In genomic region chr3:138593488-138594149, GRCh38 we compare ENCODE assay signal across 1 cellular context.
TF ChIP-seq lines count a peak whose summit lies in the region.

No MANE protein-coding gene starts in this region.

TF ChIP-seq in endothelial cell of umbilical vein, 7 proteins besides CTCF, POLR2A, EP300 and RAD21:
- no peak for TF ChIP-seq MAX (IDR thresholded peaks at IDR 0.05; ENCODE audit: insufficient read depth, insufficient read length)
- no peak for TF ChIP-seq MYC (IDR thresholded peaks at IDR 0.05; ENCODE audit: low read depth, low read length)
- no peak for TF ChIP-seq FOS (IDR thresholded peaks at IDR 0.05; ENCODE audit: borderline replicate concordance, insufficient read depth, low read length)
- TF ChIP-seq JUN (IDR thresholded peaks at IDR 0.05; ENCODE audit: borderline replicate concordance, insufficient read depth, insufficient read length, low read depth), result no peak
- TF ChIP-seq GATA2 (IDR thresholded peaks at IDR 0.05; ENCODE audit: insufficient read depth, insufficient read length, low read depth, low read length), result no peak
- no peak for TF ChIP-seq EZH2 (IDR thresholded peaks at IDR 0.05; ENCODE audit: borderline replicate concordance, low read depth, low read length, severe bottlenecking)
- no peak for TF ChIP-seq POLR2AphosphoS5 (IDR thresholded peaks at IDR 0.05; ENCODE audit: insufficient read depth, low read depth, low read length)
